Comparison of ENCODE assay signal across 21 cellular contexts in genomic region chr10:85967594-85967993, GRCh38.
DNase-seq lines count a peak whose midpoint lies in the region; ATAC-seq and TF ChIP-seq lines count a peak whose summit lies in the region.
"Had no signal": no experiment of that assay in that cellular context is flagged by ENCODE, and none has a peak within 500 bp of the region (broad histone marks: within the 10 kb centered on the region; RNA-seq: fewer than 3 reads in every experiment).

No MANE protein-coding gene starts in this region.

- peaks cover 11 to 17% (median 12%) of the 10 kb centered on the region in 5 donors for H3K9me3 Mint-ChIP-seq in CD8-positive, alpha-beta memory T cell

- CTCF ChIA-PET in CD8-positive, alpha-beta memory T cell (lab: Charles Lee): no interaction called here

- H3K36me3 Mint-ChIP-seq in CD8-positive, alpha-beta memory T cell: no peaks in the 10 kb centered on the region
- H3K36me3 Mint-ChIP-seq: brain had no signal

- H3K4me1 ChIP-seq in foreskin keratinocyte: peaks cover 3% of the 10 kb centered on the region
- no peaks in the 10 kb centered on the region for H3K4me1 ChIP-seq in CD8-positive, alpha-beta memory T cell (ENCODE audit: insufficient read depth, low read length)
- H3K4me1 ChIP-seq: BLaER1 treated with 17β-estradiol and CSF1 and Interleukin-3, amounts not matched to agents 10 nM and 100 nM; vagina had no signal

- ATAC-seq in GM18508 (IDR thresholded peaks at IDR 0.05; ENCODE audit: insufficient read depth, unreplicated experiment) (peak; percentile 88), GM19351 (IDR thresholded peaks at IDR 0.05; ENCODE audit: unreplicated experiment) (peak; percentile 79), HG03565 (IDR thresholded peaks at IDR 0.05; ENCODE audit: unreplicated experiment) (peak; percentile 90), foreskin keratinocyte (peak; percentile 98)
- ATAC-seq: GM23338, left ventricle myocardium superior, Panc1 had no signal

- no peaks in the 10 kb centered on the region for H3K36me3 ChIP-seq in CD8-positive, alpha-beta memory T cell (ENCODE audit: insufficient read depth, low read length)
- H3K36me3 ChIP-seq: BLaER1 treated with 17β-estradiol and CSF1 and Interleukin-3, amounts not matched to agents 10 nM and 100 nM; vagina had no signal

- no peaks in the 10 kb centered on the region for H3K27me3 ChIP-seq in foreskin keratinocyte
- H3K27me3 ChIP-seq in CD8-positive, alpha-beta memory T cell (ENCODE audit: insufficient read depth, low read length, poor library complexity, severe bottlenecking): no peaks in the 10 kb centered on the region
- H3K27me3 ChIP-seq: BLaER1 treated with 17β-estradiol and CSF1 and Interleukin-3, amounts not matched to agents 10 nM and 100 nM; dorsolateral prefrontal cortex; vagina had no signal

- H3K27ac ChIP-seq in foreskin keratinocyte: no peak overlapping the region
- H3K27ac ChIP-seq in CD8-positive, alpha-beta memory T cell (ENCODE audit: low read depth, low read length): no peak overlapping the region
- H3K27ac ChIP-seq: BLaER1 treated with 17β-estradiol and CSF1 and Interleukin-3, amounts not matched to agents 10 nM and 100 nM; dorsolateral prefrontal cortex; HL-60; vagina had no signal

- no peak for TF ChIP-seq CTCF in foreskin keratinocyte (conservative IDR thresholded peaks at IDR 0.05)

- H3K27me3 Mint-ChIP-seq in CD8-positive, alpha-beta memory T cell: peaks cover 16 to 23% of the 10 kb centered on the region in 2 donors

- no peaks in the 10 kb centered on the region for H3K4me1 Mint-ChIP-seq in CD8-positive, alpha-beta memory T cell
- H3K4me1 Mint-ChIP-seq: brain, GM23338 had no signal

- no peak overlapping the region for H3K4me3 ChIP-seq in CD8-positive, alpha-beta memory T cell (ENCODE audit: low read length)
- H3K4me3 ChIP-seq: BLaER1 treated with 17β-estradiol and CSF1 and Interleukin-3, amounts not matched to agents 10 nM and 100 nM; dorsolateral prefrontal cortex; GM23338; vagina had no signal

- no peak overlapping the region for H3K4me3 Mint-ChIP-seq in CD8-positive, alpha-beta memory T cell
- H3K4me3 Mint-ChIP-seq: brain, GM23338 had no signal

- H3K27ac Mint-ChIP-seq in CD8-positive, alpha-beta memory T cell: no peak overlapping the region
- H3K27ac Mint-ChIP-seq: brain, GM23338 had no signal

- no peaks in the 10 kb centered on the region for H3K9me3 ChIP-seq in CD8-positive, alpha-beta memory T cell (ENCODE audit: low read length)

- DNase-seq in foreskin keratinocyte (peak; percentile 47 to 71), SW480 (ENCODE audit: low spot score) (no peak), COR-L47 (lab: John Stamatoyannopoulos, UW) (no peak)
- DNase-seq in CD8-positive, alpha-beta memory T cell: no peak
- DNase-seq: activated naive CD4-positive, alpha-beta T cell; DND-41; dorsolateral prefrontal cortex; Kasumi-1; left ventricle myocardium superior; NCI-H1694 treated with DMSO at 0.1 percent for 48 hours; NCI-H526; stimulated activated naive CD4-positive, alpha-beta T cell treated with Interleukin-2 at 50 U/mL for 16 hours had no signal

- POLR2A ChIA-PET in CD8-positive, alpha-beta memory T cell (lab: Charles Lee): no interaction called here

Comparison
In these comparisons a context has a peak if more than half of its experiments do, and no peak if none do; other contexts are left out.
1. DNase-seq: peak in foreskin keratinocyte (2 of 2); none in CD8-positive, alpha-beta memory T cell (0 of 5), SW480 (single experiment) and COR-L47 (single experiment).
2. Peak in every context shown above with its lines, with median percentiles within 50 percentile points of each other: ATAC-seq.